ENCODE assay signal across 10 cellular contexts in the genomic region with DNA sequence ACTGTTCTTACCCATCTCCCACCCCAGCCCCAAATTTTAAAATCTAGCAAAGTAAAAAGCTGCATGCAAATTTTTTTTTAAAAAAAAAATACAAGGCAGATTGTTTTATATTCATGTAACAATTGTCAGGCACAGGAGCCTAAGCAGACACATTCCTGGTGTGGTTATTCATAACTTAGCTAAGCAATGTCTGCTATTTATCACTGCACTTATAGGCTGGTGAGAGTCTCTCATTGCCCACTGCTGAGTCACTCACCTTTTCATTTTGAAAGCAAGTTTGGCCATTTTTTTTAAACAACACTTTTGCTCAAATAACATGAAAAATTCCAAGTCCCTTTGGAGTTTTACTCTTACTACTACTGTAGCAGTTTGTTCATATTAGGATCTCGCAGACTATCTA.
A peak's percentile ranks its signal among the peaks of the same experiment; 100 is the strongest.
DNase-seq lines count a peak whose midpoint lies in the region; ATAC-seq, FAIRE-seq and TF ChIP-seq lines count a peak whose summit lies in the region.
"Had no signal": no experiment of that assay in that cellular context is flagged by ENCODE, and none has a peak within 500 bp of the region (broad histone marks: within the 10 kb centered on the region; RNA-seq: fewer than 3 reads in every experiment).

No MANE protein-coding gene starts in this region.

- H3K27ac Mint-ChIP-seq in CD4-positive, alpha-beta T cell: no peak overlapping the region

- H3K9me3 ChIP-seq in endothelial cell of umbilical vein (replicated peaks; ENCODE audit: control insufficient read depth, insufficient read depth, low read length) (no peaks in the 10 kb centered on the region), mesenchymal stem cell (ENCODE audit: control insufficient read depth, low read length) (no peaks in the 10 kb centered on the region)
- H3K9me3 ChIP-seq in CD4-positive, alpha-beta T cell (ENCODE audit: control insufficient read depth, low read length): no peaks in the 10 kb centered on the region
- H3K9me3 ChIP-seq: BLaER1 had no signal

- H3K79me2 ChIP-seq in endothelial cell of umbilical vein (ENCODE audit: control insufficient read depth, insufficient read depth, low read length): no peaks in the 10 kb centered on the region

- H3K14ac ChIP-seq in mesenchymal stem cell (ENCODE audit: low read length in 2 of 2): no peak overlapping the region

- peak overlapping the region; percentile 98 for H3K27ac ChIP-seq in endothelial cell of umbilical vein (ENCODE audit: insufficient read depth, low read depth, low read length)
- peak overlapping the region; percentile 99 for H3K27ac ChIP-seq in mesenchymal stem cell (ENCODE audit: low read length, poor library complexity, severe bottlenecking)
- no peak overlapping the region for H3K27ac ChIP-seq in CD4-positive, alpha-beta T cell (ENCODE audit: low read depth, low read length)
- H3K27ac ChIP-seq: BLaER1 had no signal

- no peak overlapping the region for H3K4ac ChIP-seq in mesenchymal stem cell (ENCODE audit: low read depth in 1 of 2, low read length in 2 of 2)

- peak overlapping the region; percentile 78 for H3K4me2 ChIP-seq in endothelial cell of umbilical vein (ENCODE audit: insufficient read depth, low read length)
- H3K4me2 ChIP-seq in mesenchymal stem cell (ENCODE audit: low read length, poor library complexity, severe bottlenecking): no peak overlapping the region
- H3K4me2 ChIP-seq: BLaER1 had no signal

- H3K27me3 ChIP-seq in endothelial cell of umbilical vein (ENCODE audit: control insufficient read depth in 2 of 2, insufficient read depth in 2 of 2, low read length in 2 of 2) (no peaks in the 10 kb centered on the region), mesenchymal stem cell (ENCODE audit: control insufficient read depth in 1 of 2, insufficient read depth in 1 of 2, low read length in 2 of 2) (no peaks in the 10 kb centered on the region)
- no peaks in the 10 kb centered on the region for H3K27me3 ChIP-seq in CD4-positive, alpha-beta T cell (ENCODE audit: control insufficient read depth, insufficient read depth, low read length)
- H3K27me3 ChIP-seq: BLaER1 had no signal

- intact Hi-C loops in endothelial cell of umbilical vein (cut with micrococcal nuclease): loop anchor here (1.0 to 5.0 kb wide), 11 partner anchors 11 to 778 kb away; no protein-coding TSS in a partner anchor
- intact Hi-C loops in CD4-positive, alpha-beta T cell (cut with DNase I, micrococcal nuclease): no loop called here

- H3K4me3 ChIP-seq in endothelial cell of umbilical vein (replicated peaks in 1 of 3; ENCODE audit: insufficient read depth in 1 of 3, low read depth in 1 of 3, low read length in 3 of 3) (no peak overlapping the region), mesenchymal stem cell (ENCODE audit: insufficient read depth in 1 of 2, low read depth in 1 of 2, low read length in 2 of 2) (peak overlapping the region in 1 of 2 experiments; percentile 38)
- H3K4me3 ChIP-seq: BLaER1 had no signal

- no peak overlapping the region for H3K4me3 Mint-ChIP-seq in CD4-positive, alpha-beta T cell

- H2AFZ ChIP-seq in endothelial cell of umbilical vein (ENCODE audit: low read depth, low read length) (no peak overlapping the region), mesenchymal stem cell (ENCODE audit: low read depth, low read length) (no peak overlapping the region)

- peaks cover 34% of the 10 kb centered on the region for H3K4me1 ChIP-seq in endothelial cell of umbilical vein (ENCODE audit: control insufficient read depth, extremely low read depth, insufficient read depth, low read length)
- peaks cover 4% of the 10 kb centered on the region for H3K4me1 ChIP-seq in mesenchymal stem cell (ENCODE audit: control insufficient read depth, insufficient read depth, low read depth, low read length)
- H3K4me1 ChIP-seq: BLaER1 had no signal

- H3K36me3 ChIP-seq in endothelial cell of umbilical vein (ENCODE audit: control insufficient read depth in 2 of 2, extremely low read depth in 1 of 2, insufficient read depth in 2 of 2, low read length in 2 of 2) (no peaks in the 10 kb centered on the region), mesenchymal stem cell (ENCODE audit: control insufficient read depth in 1 of 2, insufficient read depth in 2 of 2, low read depth in 1 of 2, low read length in 2 of 2) (peaks cover 0 to 3% of the 10 kb centered on the region in 2 experiments)
- H3K36me3 ChIP-seq: BLaER1 had no signal

- no peak overlapping the region for H4K91ac ChIP-seq in mesenchymal stem cell (ENCODE audit: low read length)

- FAIRE-seq in endothelial cell of umbilical vein (lab: Jason Lieb, UNC): peak; percentile 63
- FAIRE-seq: TTC549 had no signal

- H2BK15ac ChIP-seq in mesenchymal stem cell (ENCODE audit: low read depth, poor library complexity, severe bottlenecking): no peak overlapping the region

- no peak for TF ChIP-seq CTCF in endothelial cell of umbilical vein (IDR thresholded peaks at IDR 0.05; ENCODE audit: extremely low read depth in 1 of 2, insufficient read depth in 1 of 2, low read depth in 1 of 2, low read length in 2 of 2)
- no peak for TF ChIP-seq CTCF in CD4-positive, alpha-beta T cell (IDR thresholded peaks at IDR 0.05)

- H3K9me1 ChIP-seq in endothelial cell of umbilical vein (replicated peaks; ENCODE audit: control insufficient read depth, extremely low read depth, insufficient read depth, low read length): no peaks in the 10 kb centered on the region

- POLR2A ChIA-PET in endothelial cell of umbilical vein (lab: Charles Lee): interaction anchor here (0.8 kb wide), 1 partner anchor 69 kb away, joined by 5 read pairs; no protein-coding TSS in a partner anchor
- POLR2A ChIA-PET in CD4-positive, alpha-beta T cell (lab: Charles Lee): no interaction called here

- no peaks in the 10 kb centered on the region for H3K36me3 Mint-ChIP-seq in CD4-positive, alpha-beta T cell (ENCODE audit: low read depth)

- H2BK120ac ChIP-seq in mesenchymal stem cell (ENCODE audit: low read depth, low read length): no peak overlapping the region

- WGBS in mesenchymal stem cell: no CpG with 5 or more reads among the region's 1 CpG

- H3K9me3 Mint-ChIP-seq in CD4-positive, alpha-beta T cell: no peaks in the 10 kb centered on the region

- dilution Hi-C loops in endothelial cell of umbilical vein (cut with MboI; ENCODE audit: extremely low pct_ligation_motif_present, low sequenced_read_pairs): no loop called here

- CTCF ChIA-PET in endothelial cell of umbilical vein (lab: Charles Lee): interaction anchor here (0.5 to 1.6 kb wide), 9 partner anchors 11 to 841 kb away, joined by 3 to 6 read pairs (median 4); a partner anchor contains a TSS
- CTCF ChIA-PET in CD4-positive, alpha-beta T cell (lab: Charles Lee): no interaction called here

- H3K4me1 Mint-ChIP-seq in CD4-positive, alpha-beta T cell (ENCODE audit: low read depth): no peaks in the 10 kb centered on the region

- H3K9ac ChIP-seq in endothelial cell of umbilical vein (replicated peaks; ENCODE audit: extremely low read depth, insufficient read depth, low read length) (peak overlapping the region; percentile 86), mesenchymal stem cell (ENCODE audit: low read length) (peak overlapping the region; percentile 75)
- H3K9ac ChIP-seq: BLaER1 had no signal

- peaks cover 5% of the 10 kb centered on the region for H3K79me1 ChIP-seq in mesenchymal stem cell (replicated peaks; ENCODE audit: low read length, poor library complexity, severe bottlenecking)

- DNase-seq in A172 (ENCODE audit: low spot score): peak; percentile 96
- DNase-seq in LoVo (ENCODE audit: low spot score): peak; percentile 59
- peak; percentile 88 for DNase-seq in endothelial cell of umbilical vein (ENCODE audit: low read depth, low spot score)
- DNase-seq in mesenchymal stem cell: peak; percentile 91
- DNase-seq in CD4-positive, alpha-beta T cell: no peak
- DNase-seq in DMS 273 (lab: John Stamatoyannopoulos, UW; ENCODE audit: unreplicated experiment): no peak
- DNase-seq in stimulated activated CD4-positive, alpha-beta T cell treated with anti-CD3 and anti-CD28 coated beads, Interleukin-15, amount 100 ng/mL, for 24 hours: no peak

- no peak overlapping the region for H2BK5ac ChIP-seq in mesenchymal stem cell (ENCODE audit: low read depth, low read length, poor library complexity, severe bottlenecking)

- H3K18ac ChIP-seq in mesenchymal stem cell (ENCODE audit: low read depth in 1 of 2, low read length in 2 of 2): no peak overlapping the region

- TF ChIP-seq POLR2A in endothelial cell of umbilical vein (IDR thresholded peaks at IDR 0.05; ENCODE audit: low read depth, low read length): no peak

- no peaks in the 10 kb centered on the region for H3K27me3 Mint-ChIP-seq in CD4-positive, alpha-beta T cell

- H2AK5ac ChIP-seq in mesenchymal stem cell (ENCODE audit: low read length, severe bottlenecking): no peak overlapping the region

- H3K23ac ChIP-seq in mesenchymal stem cell (ENCODE audit: low read length in 2 of 2): no peak overlapping the region

- no TSS peak for BruUV-seq in endothelial cell of umbilical vein (replicated peaks; lab: Mats Ljungman, UMichigan)

- H2BK12ac ChIP-seq in mesenchymal stem cell (ENCODE audit: low read length in 2 of 2): no peak overlapping the region

- no peaks in the 10 kb centered on the region for H4K20me1 ChIP-seq in endothelial cell of umbilical vein (replicated peaks; ENCODE audit: control insufficient read depth, extremely low read depth, insufficient read depth, low read length)
- H4K20me1 ChIP-seq: BLaER1 had no signal

- no peak overlapping the region for H4K8ac ChIP-seq in mesenchymal stem cell (ENCODE audit: low read length)

- ATAC-seq in HG03108 (IDR thresholded peaks at IDR 0.05; ENCODE audit: unreplicated experiment): no peak
- no peak for ATAC-seq in CD4-positive, alpha-beta T cell (ENCODE audit: poor library complexity)

TF ChIP-seq in endothelial cell of umbilical vein, 7 proteins besides CTCF, POLR2A, EP300 and RAD21:
- TF ChIP-seq FOS (IDR thresholded peaks at IDR 0.05; ENCODE audit: borderline replicate concordance, insufficient read depth, low read length): peak; percentile 90
- no peak for TF ChIP-seq POLR2AphosphoS5 (IDR thresholded peaks at IDR 0.05; ENCODE audit: insufficient read depth, low read depth, low read length)
- no peak for TF ChIP-seq EZH2 (IDR thresholded peaks at IDR 0.05; ENCODE audit: borderline replicate concordance, low read depth, low read length, severe bottlenecking)
- no peak for TF ChIP-seq MYC (IDR thresholded peaks at IDR 0.05; ENCODE audit: low read depth, low read length)
- no peak for TF ChIP-seq GATA2 (IDR thresholded peaks at IDR 0.05; ENCODE audit: insufficient read depth, insufficient read length, low read depth, low read length)
- TF ChIP-seq, protein P1, sequence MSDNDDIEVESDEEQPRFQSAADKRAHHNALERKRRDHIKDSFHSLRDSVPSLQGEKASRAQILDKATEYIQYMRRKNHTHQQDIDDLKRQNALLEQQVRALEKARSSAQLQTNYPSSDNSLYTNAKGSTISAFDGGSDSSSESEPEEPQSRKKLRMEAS (IDR thresholded peaks at IDR 0.05; ENCODE audit: insufficient read depth, insufficient read length): no peak
- peak; percentile 90 for TF ChIP-seq JUN (IDR thresholded peaks at IDR 0.05; ENCODE audit: borderline replicate concordance, insufficient read depth, insufficient read length, low read depth)

Comparison
In these comparisons a context has a peak if more than half of its experiments do, and no peak if none do; other contexts are left out.
1. DNase-seq: peak in A172 (single experiment), LoVo (single experiment), endothelial cell of umbilical vein (single experiment) and mesenchymal stem cell (single experiment); none in CD4-positive, alpha-beta T cell (0 of 10), DMS 273 (single experiment) and stimulated activated CD4-positive, alpha-beta T cell treated with anti-CD3 and anti-CD28 coated beads, Interleukin-15, amount 100 ng/mL, for 24 hours (single experiment).